31 cellular contexts compared by ENCODE assay signal in the genomic region with DNA sequence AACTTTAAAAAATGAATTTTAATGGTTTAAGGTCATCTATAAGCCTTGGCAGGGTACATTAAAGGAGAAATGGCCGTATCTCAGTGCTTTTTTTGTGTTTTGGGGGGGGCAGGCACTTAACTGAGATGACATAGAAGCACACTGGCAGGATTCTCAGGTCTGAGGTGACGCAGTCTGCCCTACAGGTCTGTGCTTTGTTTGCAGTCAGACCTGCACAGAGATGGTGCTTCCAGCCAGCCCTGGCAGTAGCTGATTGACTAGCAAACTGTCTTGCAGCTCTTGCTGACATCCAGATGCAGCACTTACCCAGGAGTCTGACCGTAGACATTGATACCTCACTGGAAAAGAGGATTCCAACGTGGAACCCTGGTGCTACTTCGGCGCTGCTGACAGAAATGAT.
"Had no signal": no experiment of that assay in that cellular context is flagged by ENCODE, and none has a peak within 500 bp of the region (broad histone marks: within the 10 kb centered on the region; RNA-seq: fewer than 3 reads in every experiment).

No MANE protein-coding gene starts in this region.

- H2AFZ ChIP-seq: hepatocyte, neural progenitor cell had no signal

- H3K36me3 Mint-ChIP-seq: mesothelial cell of epicardium; natural killer cell; neural progenitor cell; stimulated activated memory B cell treated with anti-CD40 and anti-IgM and Interleukin-4, amounts not matched to agents 10 μg/mL and 1 μg/mL and 100 μg/mL, for 72 hours had no signal

- H3K9me3 ChIP-seq: left lung, lower lobe of right lung, neutrophil, ovary, right atrium auricular region, right lobe of liver, thyroid gland, transverse colon, upper lobe of left lung, vagina had no signal

- H3K27ac ChIP-seq: hepatocyte, left lung, lower lobe of right lung, neural progenitor cell, neutrophil, ovary, right atrium auricular region, right lobe of liver, thyroid gland, transverse colon, upper lobe of left lung, vagina had no signal

- ATAC-seq: left colon; left lung; lower lobe of right lung; natural killer cell; right lobe of liver; stimulated activated memory B cell treated with anti-CD40 and anti-IgM and Interleukin-4, amounts not matched to agents 10 μg/mL and 1 μg/mL and 100 μg/mL, for 72 hours; stimulated activated naive CD8-positive, alpha-beta T cell treated with anti-CD3 and anti-CD28 coated beads, Interleukin-15, amount 100 ng/mL, for 72 hours had no signal

- H3K9me3 Mint-ChIP-seq: mesothelial cell of epicardium; naive B cell; natural killer cell; nephron progenitor cell; neural progenitor cell; stimulated activated memory B cell treated with anti-CD40 and anti-IgM and Interleukin-4, amounts not matched to agents 10 μg/mL and 1 μg/mL and 100 μg/mL, for 72 hours; stimulated activated naive CD8-positive, alpha-beta T cell treated with anti-CD3 and anti-CD28 coated beads, Interleukin-15, amount 100 ng/mL, for 72 hours had no signal

- H3K4me3 ChIP-seq: hepatocyte, left lung, lower lobe of right lung, neural progenitor cell, ovary, right atrium auricular region, right lobe of liver, smooth muscle cell, thyroid gland, transverse colon, upper lobe of left lung, vagina had no signal

- H3K4me3 Mint-ChIP-seq: mesothelial cell of epicardium; naive B cell; natural killer cell; nephron progenitor cell; neural progenitor cell; stimulated activated memory B cell treated with anti-CD40 and anti-IgM and Interleukin-4, amounts not matched to agents 10 μg/mL and 1 μg/mL and 100 μg/mL, for 72 hours; stimulated activated naive CD8-positive, alpha-beta T cell treated with anti-CD3 and anti-CD28 coated beads, Interleukin-15, amount 100 ng/mL, for 72 hours had no signal

- H3K4me1 ChIP-seq: left lung, lower lobe of right lung, right atrium auricular region, right lobe of liver, thyroid gland, upper lobe of left lung had no signal

- H3K4me1 Mint-ChIP-seq: natural killer cell; stimulated activated naive CD8-positive, alpha-beta T cell treated with anti-CD3 and anti-CD28 coated beads, Interleukin-15, amount 100 ng/mL, for 72 hours had no signal

- H3K27me3 Mint-ChIP-seq: naive B cell; stimulated activated memory B cell treated with anti-CD40 and anti-IgM and Interleukin-4, amounts not matched to agents 10 μg/mL and 1 μg/mL and 100 μg/mL, for 72 hours; stimulated activated naive CD8-positive, alpha-beta T cell treated with anti-CD3 and anti-CD28 coated beads, Interleukin-15, amount 100 ng/mL, for 72 hours had no signal

- DNase-seq: kidney; left colon; left lung; lower lobe of right lung; mammary epithelial cell; mesenchymal stem cell; naive B cell; natural killer cell; nephron progenitor cell; occipital lobe; ovary; right lobe of liver; stimulated activated CD4-positive, alpha-beta T cell treated with anti-CD3 and anti-CD28 coated beads, Interleukin-1b, Interleukin-23, amount 100 ng/mL, for 48 hours; stimulated activated CD4-positive, alpha-beta T cell treated with anti-CD3 and anti-CD28 coated beads, Interleukin-2, amount 100 ng/mL, for 48 hours; stimulated activated CD4-positive, alpha-beta T cell treated with anti-CD3 and anti-CD28 coated beads, Interleukin-4, amount 100 ng/mL, for 4 hours; stimulated activated CD8-positive, alpha-beta memory T cell treated with anti-CD3 and anti-CD28 coated beads, Interleukin-4, amount 100 ng/mL, for 48 hours; stimulated activated naive CD4-positive, alpha-beta T cell treated with Interleukin-2 at 50 U/mL for 16 hours; stimulated activated naive CD8-positive, alpha-beta T cell treated with anti-CD3 and anti-CD28 coated beads, Interleukin-15, amount 100 ng/mL, for 72 hours; substantia nigra; thyroid gland; transverse colon; upper lobe of left lung had no signal

- H3K9ac ChIP-seq: neural progenitor cell had no signal

- H3K36me3 ChIP-seq: left lung, lower lobe of right lung, neural progenitor cell, neutrophil, ovary, right atrium auricular region, right lobe of liver, thyroid gland, transverse colon, upper lobe of left lung, vagina had no signal

- H3K27ac Mint-ChIP-seq: mesothelial cell of epicardium; naive B cell; natural killer cell; nephron progenitor cell; neural progenitor cell; progenitor cell of endocrine pancreas; stimulated activated memory B cell treated with anti-CD40 and anti-IgM and Interleukin-4, amounts not matched to agents 10 μg/mL and 1 μg/mL and 100 μg/mL, for 72 hours; stimulated activated naive CD8-positive, alpha-beta T cell treated with anti-CD3 and anti-CD28 coated beads, Interleukin-15, amount 100 ng/mL, for 72 hours had no signal

- H3K79me2 ChIP-seq: hepatocyte had no signal

- H3K27me3 ChIP-seq: hepatocyte, left lung, neural progenitor cell, neutrophil, ovary, right atrium auricular region, right lobe of liver, thyroid gland, transverse colon, upper lobe of left lung, vagina had no signal

- H3K4me2 ChIP-seq: hepatocyte, neural progenitor cell, smooth muscle cell had no signal
